17 cellular contexts compared by ENCODE assay signal in genomic region chr9:127654619-127655018, GRCh38. TPM values are rescaled to one million over a fixed set of nuclear protein-coding genes. Genes with fewer than 3 reads are reported as not detected.
"Had no signal": no experiment of that assay in that cellular context is flagged by ENCODE, and none has a peak within 500 bp of the region (broad histone marks: within the 10 kb centered on the region; RNA-seq: fewer than 3 reads in every experiment).

No MANE protein-coding gene starts in this region.

- H3K27me3 ChIP-seq: dorsolateral prefrontal cortex, thyroid gland had no signal

- H3K27ac Mint-ChIP-seq: activated naive CD4-positive, alpha-beta T cell treated with anti-CD3 and anti-CD28 coated beads, Interleukin-2, amount 50 U/mL, for 24 hours; naive B cell had no signal

- H3K4me1 Mint-ChIP-seq: activated naive CD4-positive, alpha-beta T cell treated with anti-CD3 and anti-CD28 coated beads, Interleukin-2, amount 50 U/mL, for 24 hours; naive B cell had no signal

- DNase-seq: activated CD4-positive, alpha-beta T cell treated with anti-CD3 and anti-CD28 coated beads, Interleukin-2, amount 50 U/mL, for 4 hours; activated effector memory CD4-positive, alpha-beta T cell treated with Interleukin-2 at 50 U/mL for 16 hours; activated T-cell treated with anti-CD3 and anti-CD28 coated beads, Interleukin-2, amount 50 U/mL, for 1 hour; amygdala; dorsolateral prefrontal cortex; left colon; naive B cell; retina; stimulated activated CD4-positive, alpha-beta T cell treated with anti-CD3 and anti-CD28 coated beads, Interleukin-4, amount 100 ng/mL, for 4 hours; T-helper 2 cell; thyroid gland had no signal

- H3K9me3 Mint-ChIP-seq: activated naive CD4-positive, alpha-beta T cell treated with anti-CD3 and anti-CD28 coated beads, Interleukin-2, amount 50 U/mL, for 24 hours; naive B cell had no signal

- H3K36me3 Mint-ChIP-seq: naive B cell had no signal

- H3K4me3 ChIP-seq: dorsolateral prefrontal cortex, lung, thyroid gland had no signal

- H3K4me3 Mint-ChIP-seq: activated naive CD4-positive, alpha-beta T cell treated with anti-CD3 and anti-CD28 coated beads, Interleukin-2, amount 50 U/mL, for 24 hours; naive B cell had no signal

- ATAC-seq: activated CD4-positive, CD25-positive, alpha-beta regulatory T cell treated with anti-CD3 and anti-CD28 coated beads, Interleukin-2, amount 50 U/mL, for 24 hours; esophagus mucosa; left colon had no signal

RNA-seq across cellular contexts. Expression of gene CFAP157, which starts 52.2 kb away (rescaled TPM):
- total RNA-seq: esophagus mucosa, frontal cortex, skeletal muscle tissue had no signal
